1 cellular context compared by ENCODE assay signal in genomic region chr10:34479520-34480179, GRCh38.
TF ChIP-seq lines count a peak whose summit lies in the region.

No MANE protein-coding gene starts in this region.

TF ChIP-seq in HepG2, 621 proteins besides CTCF, POLR2A, EP300 and RAD21 (continued from another document and continues in another):
- TF ChIP-seq LRRFIP1 (CRISPR knock-in tag; conservative IDR thresholded peaks at IDR 0.05) (no peak), MNT (IDR thresholded peaks at IDR 0.05) (no peak), KDM1A (CRISPR knock-in tag; IDR thresholded peaks at IDR 0.05) (no peak), BCLAF1 (IDR thresholded peaks at IDR 0.05) (no peak), FLYWCH1 (CRISPR knock-in tag; IDR thresholded peaks at IDR 0.05) (no peak), ZNF432 (CRISPR knock-in tag; IDR thresholded peaks at IDR 0.05; ENCODE audit: borderline replicate concordance) (no peak), SAP130 (CRISPR knock-in tag; IDR thresholded peaks at IDR 0.05; ENCODE audit: low read depth) (peak; percentile 38; the same call in 1 of the 2 replicates), HCFC1 (IDR thresholded peaks at IDR 0.05; ENCODE audit: low read depth, low read length) (no peak), ZNF33B (CRISPR knock-in tag; IDR thresholded peaks at IDR 0.05) (no peak), ZSCAN5A (CRISPR knock-in tag; IDR thresholded peaks at IDR 0.05; ENCODE audit: borderline replicate concordance) (no peak), TARDBP (CRISPR knock-in tag; IDR thresholded peaks at IDR 0.05) (no peak; the same call in 1 of the 2 replicates), ZNF512 (CRISPR knock-in tag; IDR thresholded peaks at IDR 0.05) (no peak), GATAD2A (CRISPR knock-in tag; IDR thresholded peaks at IDR 0.05) (0 out of 2 replicates have a peak, but pooled peaks have one; percentile 17), ZNF512B (CRISPR knock-in tag; IDR thresholded peaks at IDR 0.05; ENCODE audit: borderline replicate concordance) (no peak; the same call in 1 of the 2 replicates), ZNF598 (CRISPR knock-in tag; IDR thresholded peaks at IDR 0.05; ENCODE audit: borderline replicate concordance) (0 out of 2 replicates have a peak, but pooled peaks have one; percentile 46), KDM5B (CRISPR knock-in tag; IDR thresholded peaks at IDR 0.05; ENCODE audit: borderline replicate concordance) (no peak), ZNF556 (CRISPR knock-in tag; IDR thresholded peaks at IDR 0.05; ENCODE audit: borderline replicate concordance) (no peak), JUND (CRISPR knock-in tag; IDR thresholded peaks at IDR 0.05) (no peak), NPAS2 (CRISPR knock-in tag; IDR thresholded peaks at IDR 0.05; ENCODE audit: borderline replicate concordance) (no peak), ZNF3 (CRISPR knock-in tag; IDR thresholded peaks at IDR 0.05) (no peak), ZNF180 (CRISPR knock-in tag; IDR thresholded peaks at IDR 0.05; ENCODE audit: borderline replicate concordance, low read depth) (no peak), THAP8 (CRISPR knock-in tag; IDR thresholded peaks at IDR 0.05; ENCODE audit: borderline replicate concordance) (no peak), KDM6A (CRISPR knock-in tag; IDR thresholded peaks at IDR 0.05; ENCODE audit: low read depth) (no peak), KLF11 (CRISPR knock-in tag; IDR thresholded peaks at IDR 0.05) (no peak), THAP9 (CRISPR knock-in tag; IDR thresholded peaks at IDR 0.05; ENCODE audit: borderline replicate concordance) (no peak), ZBTB33 (CRISPR knock-in tag; IDR thresholded peaks at IDR 0.05) (peak; percentile 60; the same call in 1 of the 2 replicates), NFKBIZ (CRISPR knock-in tag; IDR thresholded peaks at IDR 0.05) (no peak), REPIN1 (CRISPR knock-in tag; IDR thresholded peaks at IDR 0.05; ENCODE audit: borderline replicate concordance, low read depth) (peak; percentile 50; the same call in 1 of the 2 replicates), ZNF792 (CRISPR knock-in tag; IDR thresholded peaks at IDR 0.05) (no peak), NKX3-1 (CRISPR knock-in tag; IDR thresholded peaks at IDR 0.05) (no peak), SKI (IDR thresholded peaks at IDR 0.05; ENCODE audit: partially characterized antibody) (no peak), U2AF1 (optimal IDR thresholded peaks at IDR 0.05; ENCODE audit: low read depth, low read length) (no peak), BCL6 (CRISPR knock-in tag; IDR thresholded peaks at IDR 0.05) (no peak), STAT5B (CRISPR knock-in tag; IDR thresholded peaks at IDR 0.05) (no peak), DNMT3B (CRISPR knock-in tag; conservative IDR thresholded peaks at IDR 0.05) (no peak), ZNF710 (CRISPR knock-in tag; IDR thresholded peaks at IDR 0.05; ENCODE audit: borderline replicate concordance) (no peak)
